In genomic region chr11:113643701-113644100, GRCh38 we compare ENCODE assay signal across 25 cellular contexts.
A peak's percentile ranks its signal among the peaks of the same experiment; 100 is the strongest.
DNase-seq lines count a peak whose midpoint lies in the region; ATAC-seq and TF ChIP-seq lines count a peak whose summit lies in the region.
"Had no signal": no experiment of that assay in that cellular context is flagged by ENCODE, and none has a peak within 500 bp of the region (broad histone marks: within the 10 kb centered on the region; RNA-seq: fewer than 3 reads in every experiment).

No MANE protein-coding gene starts in this region.

- H3K9ac ChIP-seq in H9 (ENCODE audit: extremely low read depth, insufficient read length, low read length), result no peak overlapping the region
- no peak overlapping the region for H3K9ac ChIP-seq in IMR-90 (ENCODE audit: low read depth, low read length)
- H3K9ac ChIP-seq: BLaER1 treated with 17β-estradiol and CSF1 and Interleukin-3, amounts not matched to agents 10 nM and 100 nM had no signal

- in situ Hi-C loops in IMR-90 (cut with MboI; ENCODE audit: low sequenced_read_pairs), result no loop called here

- H3K27me3 Mint-ChIP-seq in H9 (ENCODE audit: low read depth), result peaks cover 33% of the 10 kb centered on the region
- H3K27me3 Mint-ChIP-seq in stimulated activated memory B cell treated with anti-CD40 and anti-IgM and Interleukin-4, amounts not matched to agents 10 μg/mL and 1 μg/mL and 100 μg/mL, for 72 hours, result peaks cover 24% of the 10 kb centered on the region

- H2AFZ ChIP-seq in H9 (ENCODE audit: low read length) (no peak overlapping the region), IMR-90 (replicated peaks; ENCODE audit: low read length, poor library complexity) (peak overlapping the region; percentile 14)

- H3K9me3 ChIP-seq in H9 (ENCODE audit: control insufficient read depth, low read depth, low read length) (no peaks in the 10 kb centered on the region), IMR-90 (ENCODE audit: control insufficient read depth, insufficient read depth, low read length) (no peaks in the 10 kb centered on the region), tibial artery (no peaks in the 10 kb centered on the region)
- no peaks in the 10 kb centered on the region for H3K9me3 ChIP-seq in effector memory CD4-positive, alpha-beta T cell (ENCODE audit: control insufficient read depth, low read length)
- H3K9me3 ChIP-seq: A549, BE2C had no signal

- H4K5ac ChIP-seq in H9 (ENCODE audit: insufficient read length, low read depth, low read length) (no peak overlapping the region), IMR-90 (ENCODE audit: low read depth, low read length) (no peak overlapping the region)

- H3K4me1 ChIP-seq in H9 (ENCODE audit: insufficient read depth, low read length) (no peaks in the 10 kb centered on the region), IMR-90 (ENCODE audit: control insufficient read depth, insufficient read depth, low read length) (no peaks in the 10 kb centered on the region), tibial artery (no peaks in the 10 kb centered on the region)
- no peaks in the 10 kb centered on the region for H3K4me1 ChIP-seq in effector memory CD4-positive, alpha-beta T cell (ENCODE audit: control insufficient read depth, insufficient read depth, low read length, poor library complexity, severe bottlenecking)
- H3K4me1 ChIP-seq: A549 had no signal

- no peaks in the 10 kb centered on the region for H3K27me3 ChIP-seq in H9 (ENCODE audit: insufficient read depth, low read length)
- no peaks in the 10 kb centered on the region; the same call in 1 of the 2 replicates for H3K27me3 ChIP-seq in IMR-90 (ENCODE audit: control insufficient read depth, insufficient read depth, low read length)
- H3K27me3 ChIP-seq in effector memory CD4-positive, alpha-beta T cell (replicated peaks; ENCODE audit: control insufficient read depth, insufficient read depth, low read length, poor library complexity, severe bottlenecking), result no peaks in the 10 kb centered on the region
- no peaks in the 10 kb centered on the region for H3K27me3 ChIP-seq in tibial artery
- H3K27me3 ChIP-seq: BE2C; BLaER1 treated with 17β-estradiol and CSF1 and Interleukin-3, amounts not matched to agents 10 nM and 100 nM had no signal

- no peak for ATAC-seq in IMR-90 (ENCODE audit: low read depth)
- ATAC-seq in stimulated activated memory B cell treated with anti-CD40 and anti-IgM and Interleukin-4, amounts not matched to agents 10 μg/mL and 1 μg/mL and 100 μg/mL, for 72 hours, result peak; percentile 14
- ATAC-seq in SK-N-SH treated with all-trans-retinoic acid at 6 μM for 48 hours, result no peak
- no peak for ATAC-seq in HG02798 (IDR thresholded peaks at IDR 0.05; ENCODE audit: poor library complexity, unreplicated experiment)
- ATAC-seq: A549, GM12878, HCT116 had no signal

- H4K91ac ChIP-seq in H9 (ENCODE audit: insufficient read length, low read depth, low read length) (no peak overlapping the region), IMR-90 (ENCODE audit: insufficient read depth, low read depth, low read length) (no peak overlapping the region)

- H2BK120ac ChIP-seq in H9 (ENCODE audit: low read depth, low read length, poor library complexity, severe bottlenecking) (no peak overlapping the region), IMR-90 (ENCODE audit: low read depth, low read length) (no peak overlapping the region)

- TF ChIP-seq RAD21 in IMR-90 (IDR thresholded peaks at IDR 0.05; ENCODE audit: low read length), result no peak

- no peak for TF ChIP-seq POLR2A in IMR-90 (IDR thresholded peaks at IDR 0.05; ENCODE audit: low read depth, low read length)

- H2BK20ac ChIP-seq in H9 (ENCODE audit: low read depth, low read length, poor library complexity, severe bottlenecking) (no peak overlapping the region), IMR-90 (ENCODE audit: low read depth, low read length) (no peak overlapping the region)

- H3K4me1 Mint-ChIP-seq in H9, result no peaks in the 10 kb centered on the region
- H3K4me1 Mint-ChIP-seq in stimulated activated memory B cell treated with anti-CD40 and anti-IgM and Interleukin-4, amounts not matched to agents 10 μg/mL and 1 μg/mL and 100 μg/mL, for 72 hours, result no peaks in the 10 kb centered on the region
- H3K4me1 Mint-ChIP-seq: CD8-positive, alpha-beta memory T cell had no signal

- H3K4ac ChIP-seq in H9 (ENCODE audit: low read depth, low read length) (no peak overlapping the region), IMR-90 (ENCODE audit: low read depth, low read length) (no peak overlapping the region)

- H3K4me2 ChIP-seq in H9 (ENCODE audit: insufficient read depth, insufficient read length, low read length) (no peak overlapping the region), IMR-90 (ENCODE audit: low read depth, low read length) (no peak overlapping the region)
- H3K4me2 ChIP-seq: A549; BLaER1 treated with 17β-estradiol and CSF1 and Interleukin-3, amounts not matched to agents 10 nM and 100 nM had no signal

- H3K9me3 Mint-ChIP-seq in H9, result peaks cover 4 to 10% of the 10 kb centered on the region in 2 experiments
- H3K9me3 Mint-ChIP-seq in stimulated activated memory B cell treated with anti-CD40 and anti-IgM and Interleukin-4, amounts not matched to agents 10 μg/mL and 1 μg/mL and 100 μg/mL, for 72 hours, result no peaks in the 10 kb centered on the region
- H3K9me3 Mint-ChIP-seq: CD4-positive, alpha-beta T cell had no signal

- DNase-seq in H9 (no peak), IMR-90 (no peak), islet precursor cell (peak; percentile 45), tibial artery (no peak)
- no peak for DNase-seq in effector memory CD4-positive, alpha-beta T cell
- DNase-seq: 8988T; ACHN; AML-193; BE2C; CD4-positive, alpha-beta T cell; CD8-positive, alpha-beta memory T cell; DMS 273 treated with DMSO at 0.1 percent for 48 hours; DMS79; EL; GDM1; H7; HFFc6 had no signal

- H3K4me3 ChIP-seq in IMR-90 (ENCODE audit: insufficient read depth, low read depth, low read length), result no peak overlapping the region
- H3K4me3 ChIP-seq in effector memory CD4-positive, alpha-beta T cell (ENCODE audit: insufficient read depth, low read depth, low read length, poor library complexity, severe bottlenecking), result no peak overlapping the region
- H3K4me3 ChIP-seq in tibial artery, result no peak overlapping the region
- H3K4me3 ChIP-seq: A549; BLaER1 treated with 17β-estradiol and CSF1 and Interleukin-3, amounts not matched to agents 10 nM and 100 nM; GM12878 had no signal

- H4K20me1 ChIP-seq in H9 (ENCODE audit: control insufficient read depth, insufficient read depth, insufficient read length) (no peaks in the 10 kb centered on the region), IMR-90 (ENCODE audit: insufficient read depth, low read length) (no peaks in the 10 kb centered on the region)
- H4K20me1 ChIP-seq: BLaER1 treated with 17β-estradiol and CSF1 and Interleukin-3, amounts not matched to agents 10 nM and 100 nM had no signal

- H3K56ac ChIP-seq in H9 (ENCODE audit: insufficient read length, low read depth, low read length), result no peak overlapping the region
- H3K56ac ChIP-seq in IMR-90 (ENCODE audit: extremely low read depth, insufficient read depth, low read length), result no peak overlapping the region

- H3K79me2 ChIP-seq in H9 (ENCODE audit: insufficient read depth, low read length), result no peaks in the 10 kb centered on the region

- POLR2A ChIA-PET in IMR-90 (lab: Charles Lee; ENCODE audit: unreplicated experiment), result no interaction called here

- TF ChIP-seq CTCF in H9 (conservative IDR thresholded peaks at IDR 0.05) (no peak), IMR-90 (conservative IDR thresholded peaks at IDR 0.05; ENCODE audit: low read depth, low read length) (no peak), tibial artery (IDR thresholded peaks at IDR 0.05) (no peak)

- no peak overlapping the region for H3K18ac ChIP-seq in H9 (ENCODE audit: insufficient read length, low read depth, low read length)
- no peak overlapping the region for H3K18ac ChIP-seq in IMR-90 (ENCODE audit: low read depth, low read length)

- no CpG with 5 or more reads among the region's 5 CpGs for WGBS in H9 (ENCODE audit: extremely low coverage, insufficient read length, low lambda C conversion rate)
- WGBS in IMR-90 (ENCODE audit: extremely low coverage in 2 of 2, insufficient read length in 1 of 2), 2 experiments, result no CpG with 5 or more reads among the region's 5 CpGs

- H3K4me3 Mint-ChIP-seq in H9, result no peak overlapping the region; a peak in 1 of 5 replicates
- no peak overlapping the region for H3K4me3 Mint-ChIP-seq in stimulated activated memory B cell treated with anti-CD40 and anti-IgM and Interleukin-4, amounts not matched to agents 10 μg/mL and 1 μg/mL and 100 μg/mL, for 72 hours
- H3K4me3 Mint-ChIP-seq: CD14-positive monocyte; CD4-positive, alpha-beta T cell; CD8-positive, alpha-beta memory T cell; HFFc6 had no signal

- H4K8ac ChIP-seq in H9 (replicated peaks; ENCODE audit: insufficient read length, low read depth, low read length) (peak overlapping the region; percentile 21), IMR-90 (ENCODE audit: low read depth in 2 of 2, low read length in 2 of 2) (no peak overlapping the region)

- H2BK12ac ChIP-seq in H9 (ENCODE audit: insufficient read length, low read depth, low read length), result no peak overlapping the region

- H2BK5ac ChIP-seq in H9 (ENCODE audit: insufficient read length, low read length), result no peak overlapping the region
- H2BK5ac ChIP-seq in IMR-90 (ENCODE audit: low read depth, low read length, poor library complexity, severe bottlenecking), result no peak overlapping the region

- dilution Hi-C loops in IMR-90 (cut with HindIII; ENCODE audit: low sequenced_read_pairs, unreplicated experiment), result no loop called here

- H3K9me1 ChIP-seq in IMR-90 (ENCODE audit: insufficient read depth, low read length), result no peaks in the 10 kb centered on the region

- H3K14ac ChIP-seq in H9 (ENCODE audit: insufficient read depth, low read length) (no peak overlapping the region; the same call in 1 of the 2 replicates), IMR-90 (replicated peaks; ENCODE audit: low read depth, low read length) (no peak overlapping the region)

- CTCF ChIA-PET in IMR-90 (lab: Yijun Ruan, JAX), result no interaction called here

- no TSS peak for BruUV-seq in IMR-90 (replicated peaks; lab: Mats Ljungman, UMichigan)

- H3K27ac Mint-ChIP-seq in H9, result no peak overlapping the region
- H3K27ac Mint-ChIP-seq in stimulated activated memory B cell treated with anti-CD40 and anti-IgM and Interleukin-4, amounts not matched to agents 10 μg/mL and 1 μg/mL and 100 μg/mL, for 72 hours, result no peak overlapping the region
- H3K27ac Mint-ChIP-seq: CD4-positive, alpha-beta T cell; CD8-positive, alpha-beta memory T cell; HFFc6 had no signal

- no peak overlapping the region for H3T11ph ChIP-seq in H9 (ENCODE audit: low read length)

- H2BK15ac ChIP-seq in H9 (ENCODE audit: low read depth, low read length) (no peak overlapping the region), IMR-90 (ENCODE audit: low read depth, low read length) (no peak overlapping the region)

- H2AK9ac ChIP-seq in IMR-90 (replicated peaks; ENCODE audit: low read depth, low read length, poor library complexity), result no peak overlapping the region

- H3K79me1 ChIP-seq in H9 (ENCODE audit: insufficient read depth, low read depth, low read length, poor library complexity, severe bottlenecking), result no peaks in the 10 kb centered on the region
- H3K79me1 ChIP-seq in IMR-90 (ENCODE audit: low read depth in 1 of 2, low read length in 2 of 2), result no peaks in the 10 kb centered on the region

- H3K23ac ChIP-seq in H9 (ENCODE audit: insufficient read length, low read depth, low read length) (no peak overlapping the region), IMR-90 (ENCODE audit: low read depth, low read length) (no peak overlapping the region)

- intact Hi-C loops in IMR-90 (cut with micrococcal nuclease), result no loop called here
- intact Hi-C loops in tibial artery (cut with DNase I; ENCODE audit: low total_unique reads), result no loop called here

- H3K27ac ChIP-seq in H9 (ENCODE audit: insufficient read length, low read depth, low read length) (no peak overlapping the region), IMR-90 (ENCODE audit: insufficient read depth, low read length) (no peak overlapping the region), tibial artery (no peak overlapping the region)
- H3K27ac ChIP-seq in effector memory CD4-positive, alpha-beta T cell (ENCODE audit: insufficient read depth, low read length, poor library complexity, severe bottlenecking), result no peak overlapping the region
- H3K27ac ChIP-seq: A549; BLaER1 treated with 17β-estradiol and CSF1 and Interleukin-3, amounts not matched to agents 10 nM and 100 nM had no signal

- H2AK5ac ChIP-seq in H9 (ENCODE audit: insufficient read length, low read length) (no peak overlapping the region), IMR-90 (ENCODE audit: low read depth, low read length) (no peak overlapping the region)

- no peaks in the 10 kb centered on the region for H3K23me2 ChIP-seq in H9 (ENCODE audit: insufficient read length, low read depth, low read length, poor library complexity, severe bottlenecking)

- peaks cover 0 to 7% (median 5%) of the 10 kb centered on the region in 3 experiments; a peak in 4 of 7 replicates for H3K36me3 Mint-ChIP-seq in H9 (ENCODE audit: insufficient read depth in 1 of 3, low read depth in 3 of 3)
- H3K36me3 Mint-ChIP-seq in stimulated activated memory B cell treated with anti-CD40 and anti-IgM and Interleukin-4, amounts not matched to agents 10 μg/mL and 1 μg/mL and 100 μg/mL, for 72 hours, result no peaks in the 10 kb centered on the region
- H3K36me3 Mint-ChIP-seq: CD14-positive monocyte; CD8-positive, alpha-beta memory T cell had no signal

- H3K36me3 ChIP-seq in IMR-90 (ENCODE audit: control insufficient read depth, insufficient read depth, low read length) (no peaks in the 10 kb centered on the region), tibial artery (no peaks in the 10 kb centered on the region)
- H3K36me3 ChIP-seq in effector memory CD4-positive, alpha-beta T cell (ENCODE audit: control insufficient read depth, insufficient read depth, low read length), result no peaks in the 10 kb centered on the region
- H3K36me3 ChIP-seq: BE2C; BLaER1 treated with 17β-estradiol and CSF1 and Interleukin-3, amounts not matched to agents 10 nM and 100 nM had no signal
